In the genomic region with DNA sequence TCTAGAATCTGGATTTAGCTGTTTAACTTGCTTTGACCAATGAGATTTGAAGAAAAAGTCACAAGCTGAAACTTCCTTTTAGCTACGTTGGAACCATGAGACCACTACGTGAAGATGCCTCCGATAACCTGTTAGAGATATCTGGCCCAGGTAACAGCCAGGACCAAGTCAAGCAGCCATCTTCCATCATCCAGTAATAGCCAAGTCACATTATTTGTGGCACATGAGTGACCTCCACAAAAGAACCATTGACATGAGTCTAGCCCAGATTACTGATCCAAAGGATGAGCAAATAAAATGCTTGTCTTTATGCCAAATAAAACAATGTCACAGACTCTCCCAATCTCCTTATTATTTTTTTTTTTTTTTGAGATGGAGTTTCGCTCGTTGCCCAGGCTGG, we compare ENCODE assay signal across 12 cellular contexts. TPM values are rescaled to one million over a fixed set of nuclear protein-coding genes. Genes with fewer than 3 reads are reported as not detected.
DNase-seq lines count a peak whose midpoint lies in the region; FAIRE-seq and TF ChIP-seq lines count a peak whose summit lies in the region.
"Had no signal": no experiment of that assay in that cellular context is flagged by ENCODE, and none has a peak within 500 bp of the region (broad histone marks: within the 10 kb centered on the region; RNA-seq: fewer than 3 reads in every experiment).

No MANE protein-coding gene starts in this region.

- TF ChIP-seq CTCF in OCI-LY1 (IDR thresholded peaks at IDR 0.05; ENCODE audit: low read length) (no peak), H1 (IDR thresholded peaks at IDR 0.05; ENCODE audit: control extremely low read depth in 1 of 3, insufficient read depth in 1 of 3, low read depth in 1 of 3, low read length in 3 of 3) (no peak), right atrium auricular region (IDR thresholded peaks at IDR 0.05) (no peak)

- H3K27ac ChIP-seq in OCI-LY1 (ENCODE audit: low read depth, low read length, poor library complexity, severe bottlenecking) (no peak overlapping the region), H1 (ENCODE audit: low read depth, low read length) (no peak overlapping the region), right atrium auricular region (no peak overlapping the region)
- H3K27ac ChIP-seq: parathyroid adenoma had no signal

- no peak overlapping the region for H3K23ac ChIP-seq in H1 (ENCODE audit: insufficient read length)

- H3K9me3 Mint-ChIP-seq in activated naive CD4-positive, alpha-beta T cell treated with anti-CD3 and anti-CD28 coated beads, Interleukin-2, amount 10 ng/mL, durations not matched to agents 7 days and 5 days: no peaks in the 10 kb centered on the region

- peaks cover 18% of the 10 kb centered on the region for H3K27me3 Mint-ChIP-seq in activated naive CD4-positive, alpha-beta T cell treated with anti-CD3 and anti-CD28 coated beads, Interleukin-2, amount 10 ng/mL, durations not matched to agents 7 days and 5 days

- FAIRE-seq in H1 (lab: Jason Lieb, UNC): no peak

- H2BK15ac ChIP-seq in H1 (ENCODE audit: low read length): no peak overlapping the region

- H3K4me3 ChIP-seq in OCI-LY1 (ENCODE audit: low read depth, low read length, poor library complexity, severe bottlenecking) (peak overlapping the region; percentile 87), H1 (ENCODE audit: extremely low read depth in 1 of 4, insufficient read depth in 2 of 4, low read depth in 3 of 4, low read length in 4 of 4) (peak overlapping the region in 1 of 4 experiments; percentile 85; a peak in 2 of 8 replicates), skeletal muscle satellite cell (ENCODE audit: low read length) (no peak overlapping the region), right atrium auricular region (no peak overlapping the region)

- H2BK5ac ChIP-seq in H1 (ENCODE audit: low read depth, low read length): no peak overlapping the region

- no peak overlapping the region for H3K9ac ChIP-seq in OCI-LY1 (ENCODE audit: low read length)
- no peak overlapping the region for H3K9ac ChIP-seq in H1 (replicated peaks in 1 of 4; ENCODE audit: extremely low read depth in 1 of 4, low read depth in 3 of 4, low read length in 3 of 4)
- H3K9ac ChIP-seq in skeletal muscle satellite cell (ENCODE audit: low read depth, low read length): no peak overlapping the region
- H3K9ac ChIP-seq: parathyroid adenoma had no signal

- peak overlapping the region; percentile 87; the same call in 1 of the 2 replicates for H3K4me2 ChIP-seq in OCI-LY1 (ENCODE audit: low read length)
- H3K4me2 ChIP-seq in H1 (ENCODE audit: insufficient read depth in 1 of 2, low read depth in 2 of 2, low read length in 2 of 2): peak overlapping the region; percentile 27 to 82; a peak in 2 of 4 replicates
- H3K4me2 ChIP-seq in skeletal muscle satellite cell (ENCODE audit: low read length): peak overlapping the region; percentile 18

- H4K8ac ChIP-seq in H1 (ENCODE audit: extremely low read depth, insufficient read depth, low read length): no peak overlapping the region

- no peak overlapping the region for H3K56ac ChIP-seq in H1 (replicated peaks; ENCODE audit: insufficient read length, low read depth, low read length)

- peaks cover 4% of the 10 kb centered on the region; the same call in 1 of the 2 replicates for H3K23me2 ChIP-seq in H1 (ENCODE audit: low read depth, low read length)

- no peaks in the 10 kb centered on the region for H3K79me1 ChIP-seq in H1 (ENCODE audit: low read depth, low read length)

- no peaks in the 10 kb centered on the region for H3K27me3 ChIP-seq in OCI-LY1 (ENCODE audit: insufficient read depth, low read length)
- H3K27me3 ChIP-seq in H1 (replicated peaks in 1 of 4; ENCODE audit: control insufficient read depth in 3 of 4, extremely low read depth in 1 of 4, insufficient read depth in 3 of 4, low read length in 3 of 4): no peaks in the 10 kb centered on the region
- H3K27me3 ChIP-seq in skeletal muscle satellite cell (ENCODE audit: control insufficient read depth, insufficient read depth, low read length): peaks cover 2% of the 10 kb centered on the region
- H3K27me3 ChIP-seq in right atrium auricular region: no peaks in the 10 kb centered on the region

- no peaks in the 10 kb centered on the region for H3K9me2 ChIP-seq in OCI-LY1 (ENCODE audit: low read depth, low read length)

- POLR2A ChIA-PET in H1 (lab: Charles Lee; ENCODE audit: partially characterized antibody): interaction anchor here (0.6 to 3.3 kb wide), 8 partner anchors 10 to 923 kb away, joined by 3 to 27 read pairs (median 6); a partner anchor contains a TSS

- no peak overlapping the region for H3K14ac ChIP-seq in H1 (ENCODE audit: insufficient read length)

- no peaks in the 10 kb centered on the region for H4K20me1 ChIP-seq in OCI-LY1 (ENCODE audit: insufficient read depth, low read length)
- no peaks in the 10 kb centered on the region for H4K20me1 ChIP-seq in H1 (replicated peaks in 1 of 2; ENCODE audit: control insufficient read depth in 1 of 2, insufficient read depth in 2 of 2, low read length in 2 of 2)

- H3K4me1 Mint-ChIP-seq in activated naive CD4-positive, alpha-beta T cell treated with anti-CD3 and anti-CD28 coated beads, Interleukin-2, amount 10 ng/mL, durations not matched to agents 7 days and 5 days: peaks cover 39% of the 10 kb centered on the region

- no peak overlapping the region for H2BK12ac ChIP-seq in H1 (ENCODE audit: low read depth, low read length)

- no peak overlapping the region for H4K91ac ChIP-seq in H1 (replicated peaks; ENCODE audit: insufficient read length, low read length)

- H3K4me1 ChIP-seq in OCI-LY1 (ENCODE audit: insufficient read depth, low read length, severe bottlenecking) (peaks cover 40% of the 10 kb centered on the region), H1 (replicated peaks in 1 of 4; ENCODE audit: control insufficient read depth in 3 of 4, insufficient read depth in 4 of 4, low read length in 3 of 4) (peaks cover 0 to 12% (median 6%) of the 10 kb centered on the region in 4 experiments; a peak in 3 of 7 replicates), skeletal muscle satellite cell (ENCODE audit: control insufficient read depth, insufficient read depth, low read length) (peaks cover 5% of the 10 kb centered on the region), right atrium auricular region (peaks cover 0 to 15% of the 10 kb centered on the region in 2 donors)

- no peak for TF ChIP-seq POLR2A in H1 (IDR thresholded peaks at IDR 0.05; ENCODE audit: control extremely low read depth in 1 of 2, low read depth in 2 of 2, low read length in 2 of 2)

- H3K36me3 Mint-ChIP-seq in activated naive CD4-positive, alpha-beta T cell treated with anti-CD3 and anti-CD28 coated beads, Interleukin-2, amount 10 ng/mL, durations not matched to agents 7 days and 5 days: peaks cover 25% of the 10 kb centered on the region

- CTCF ChIA-PET in activated naive CD4-positive, alpha-beta T cell treated with anti-CD3 and anti-CD28 coated beads, Interleukin-2, amount 10 ng/mL, durations not matched to agents 7 days and 5 days (lab: Charles Lee): interaction anchor here (0.9 to 2.4 kb wide), 2 partner anchors 9 to 21 kb away, joined by 3 to 16 read pairs; no protein-coding TSS in a partner anchor
- CTCF ChIA-PET in H1 (lab: Charles Lee; ENCODE audit: partially characterized antibody): interaction anchor here (0.6 to 5.5 kb wide), 8 partner anchors 8 to 171 kb away, joined by 3 to 34 read pairs (median 3); no protein-coding TSS in a partner anchor

- DNase-seq in activated naive CD4-positive, alpha-beta T cell treated with anti-CD3 and anti-CD28 coated beads, Interleukin-2, amount 10 ng/mL, durations not matched to agents 7 days and 5 days: no peak
- no peak for DNase-seq in activated naive CD4-positive, alpha-beta T cell treated with anti-CD3 and anti-CD28 coated beads, Interleukin-2, amount 50 U/mL, for 16 hours
- DNase-seq in H1 (ENCODE audit: low read depth in 1 of 2, low spot score in 2 of 2): no peak
- DNase-seq in SHP77 treated with DMSO at 0.1 percent for 48 hours (lab: John Stamatoyannopoulos, UW): no peak
- no peak for DNase-seq in Kasumi-1 (lab: John Stamatoyannopoulos, UW)
- no peak for DNase-seq in right atrium auricular region (ENCODE audit: low spot score)
- DNase-seq: aorta, GF-D8, NCI-H526 treated with DMSO at 0.1 percent for 48 hours had no signal

- TF ChIP-seq EP300 in H1 (IDR thresholded peaks at IDR 0.05; ENCODE audit: borderline replicate concordance in 1 of 2, low read depth in 2 of 2, low read length in 2 of 2): no peak

- H4K5ac ChIP-seq in H1 (ENCODE audit: insufficient read length, low read depth, low read length): no peak overlapping the region

- no peak for TF ChIP-seq RAD21 in H1 (IDR thresholded peaks at IDR 0.05 in 1 of 2, conservative IDR thresholded peaks at IDR 0.05 in 1 of 2; ENCODE audit: low read depth in 2 of 2, low read length in 2 of 2)

- no peaks in the 10 kb centered on the region for H3F3A ChIP-seq in OCI-LY1 (ENCODE audit: insufficient read depth, low read length)

- peak overlapping the region; percentile 91 for H3K4me3 Mint-ChIP-seq in activated naive CD4-positive, alpha-beta T cell treated with anti-CD3 and anti-CD28 coated beads, Interleukin-2, amount 10 ng/mL, durations not matched to agents 7 days and 5 days

- WGBS in H1 (ENCODE audit: extremely low coverage in 1 of 2, insufficient coverage in 1 of 2, insufficient read length in 1 of 2, insufficient replicate concordance in 2 of 2, low coverage in 1 of 2, low lambda C conversion rate in 2 of 2, missing lambda C conversion rate in 1 of 2), 2 experiments: 99% methylated on average over 5 of the region's 5 CpGs; no CpG with 5 or more reads in 1 of the 2 experiments

- H3K36me3 ChIP-seq in OCI-LY1 (ENCODE audit: insufficient read depth, low read length): peaks cover 9% of the 10 kb centered on the region
- peaks cover 0 to 7% (median 0%) of the 10 kb centered on the region in 4 experiments; a peak in 1 of 8 replicates for H3K36me3 ChIP-seq in H1 (ENCODE audit: control insufficient read depth in 2 of 4, insufficient read depth in 4 of 4, low read length in 3 of 4)
- H3K36me3 ChIP-seq in skeletal muscle satellite cell (ENCODE audit: insufficient read depth, low read length): no peaks in the 10 kb centered on the region
- H3K36me3 ChIP-seq in right atrium auricular region: no peaks in the 10 kb centered on the region

- H3K79me2 ChIP-seq in OCI-LY1 (ENCODE audit: insufficient read depth, low read length): peaks cover 59% of the 10 kb centered on the region
- H3K79me2 ChIP-seq in H1 (ENCODE audit: control insufficient read depth in 1 of 2, insufficient read depth in 2 of 2, low read length in 2 of 2): peaks cover 20 to 59% of the 10 kb centered on the region in 2 experiments
- H3K79me2 ChIP-seq: parathyroid adenoma had no signal

- no peaks in the 10 kb centered on the region for H3K9me3 ChIP-seq in OCI-LY1 (ENCODE audit: low read length)
- no peaks in the 10 kb centered on the region for H3K9me3 ChIP-seq in H1 (ENCODE audit: insufficient read depth in 2 of 2, low read depth in 1 of 2, low read length in 1 of 2)
- no peaks in the 10 kb centered on the region for H3K9me3 ChIP-seq in skeletal muscle satellite cell (replicated peaks; ENCODE audit: low read length)
- no peaks in the 10 kb centered on the region for H3K9me3 ChIP-seq in right atrium auricular region

- peak overlapping the region; percentile 93 for H3K27ac Mint-ChIP-seq in activated naive CD4-positive, alpha-beta T cell treated with anti-CD3 and anti-CD28 coated beads, Interleukin-2, amount 10 ng/mL, durations not matched to agents 7 days and 5 days

- H2AK5ac ChIP-seq in H1 (ENCODE audit: low read depth, low read length): no peak overlapping the region

- H3K4ac ChIP-seq in H1 (replicated peaks; ENCODE audit: insufficient read length, low read depth, low read length): no peak overlapping the region

- no peak overlapping the region for H3K18ac ChIP-seq in H1 (ENCODE audit: extremely low read depth, low read length)

- no peak overlapping the region for H2BK120ac ChIP-seq in H1 (replicated peaks; ENCODE audit: low read depth, low read length)

- no peak overlapping the region for H2BK20ac ChIP-seq in H1 (ENCODE audit: low read length)

- H2AFZ ChIP-seq in OCI-LY1 (ENCODE audit: low read length): no peak overlapping the region
- H2AFZ ChIP-seq in H1 (ENCODE audit: low read length): no peak overlapping the region
- H2AFZ ChIP-seq: parathyroid adenoma had no signal

RNA-seq across cellular contexts. Expression of a gene that starts 1.6 kb away (rescaled TPM):
- 64.9 and 67.4 TPM in 2 replicates for total RNA-seq in H1 (2021; fragmentation: NEBNext Ultra II Directional; extraction: Animal tissue kit (Norgen Biotek cat#: 25700))
- 24.6 and 30.8 TPM in 2 replicates for polyA plus RNA-seq in H1 (2011; rRNA removed)
- 40.1 TPM for polyA plus RNA-seq in H1 (2011; cell fraction: cytosol; rRNA removed)
- polyA plus RNA-seq in H1 (2011; cell fraction: nucleus; rRNA removed): 39.1 TPM
- polyA plus RNA-seq in H1 (2012, experiment 1 of 2): 31.1 to 64.6 TPM (median 41.7 TPM) in 4 replicates
- 5.4 TPM for polyA plus RNA-seq in H1 (2012, experiment 2 of 2)
- 38.5 TPM for polyA plus RNA-seq in H1 (2013, experiment 1 of 2)
- 39.2 TPM for polyA plus RNA-seq in H1 (2013, experiment 2 of 2)
- 48.4 and 58.5 TPM in 2 replicates for polyA minus RNA-seq in H1 (2011; rRNA and poly(A)+ RNA removed)
- polyA minus RNA-seq in H1 (2011; cell fraction: cytosol; rRNA and poly(A)+ RNA removed): 33.1 TPM
- 77.2 TPM for polyA minus RNA-seq in H1 (2011; cell fraction: nucleus; rRNA and poly(A)+ RNA removed)
- 5.5 and 6.3 TPM in 2 replicates for total RNA-seq in skeletal muscle satellite cell (2012; rRNA removed)
- under 1 TPM in 1 of 2 donors, not detected in 1; 0.16 TPM for total RNA-seq in right atrium auricular region

Comparison
In these comparisons a context has a peak if more than half of its experiments do, and no peak if none do; other contexts are left out.
1. H3K4me2 ChIP-seq: peak in every context shown above with its lines; median percentile 87 in OCI-LY1; 54 in H1; 18 in skeletal muscle satellite cell.
2. RNA of a gene that starts 1.6 kb away (total RNA-seq): 64.9 to 67.4 TPM in H1; 0.16 TPM in right atrium auricular region; every median in the first group is over 10 times any median in the second.